18 cellular contexts compared by ENCODE assay signal in the genomic region with DNA sequence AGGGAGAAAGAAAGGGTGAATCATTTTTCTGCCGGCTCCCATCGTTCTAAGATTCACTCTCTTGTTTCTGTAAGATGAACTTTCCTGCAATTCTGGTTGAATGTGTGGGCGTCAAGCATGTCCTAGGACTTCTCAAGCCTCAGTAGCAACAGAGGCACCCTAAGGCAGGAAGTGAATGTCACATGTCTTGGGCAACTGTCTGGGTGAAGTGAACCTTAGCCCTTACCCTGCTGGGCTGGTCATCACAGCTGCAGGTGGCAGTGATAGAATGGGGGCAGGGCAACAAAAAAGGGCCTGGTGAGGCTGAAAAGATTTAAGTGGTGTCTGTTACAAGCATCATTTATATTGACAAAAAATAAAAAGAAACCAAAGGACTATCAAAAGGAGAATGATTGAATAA.
"Had no signal": no experiment of that assay in that cellular context is flagged by ENCODE, and none has a peak within 500 bp of the region (broad histone marks: within the 10 kb centered on the region; RNA-seq: fewer than 3 reads in every experiment).

No MANE protein-coding gene starts in this region.

- H3K36me3 ChIP-seq: ovary, tibial artery, uterus had no signal

- H3K4me3 ChIP-seq: ovary, tibial artery, uterus had no signal

- H3K27me3 ChIP-seq: ovary, tibial artery, uterus had no signal

- H3K27ac ChIP-seq: foreskin keratinocyte, ovary, tibial artery, uterus had no signal

- H3K9me3 ChIP-seq: ovary, tibial artery, uterus had no signal

- ATAC-seq: foreskin keratinocyte had no signal

- DNase-seq: activated CD4-positive, alpha-beta memory T cell treated with anti-CD3 and anti-CD28 coated beads for 36 hours; activated CD4-positive, alpha-beta T cell treated with anti-CD3 and anti-CD28 coated beads for 1 hour; activated naive CD4-positive, alpha-beta T cell treated with anti-CD3 and anti-CD28 coated beads, Interleukin-2, amount 10 ng/mL, durations not matched to agents 7 days and 5 days; activated T-cell treated with anti-CD3 and anti-CD28 coated beads, Interleukin-2, amount 50 U/mL, for 24 hours; effector memory CD4-positive, alpha-beta T cell; foreskin keratinocyte; glutamatergic neuron; hypothalamus; kidney; nephron progenitor cell; ovary; retina; stimulated activated CD4-positive, alpha-beta T cell treated with anti-CD3 and anti-CD28 coated beads, Interleukin-2, amount 100 ng/mL, for 48 hours; T1000; tibial artery; uterus had no signal

- H3K4me1 ChIP-seq: foreskin keratinocyte, tibial artery, uterus had no signal

- FAIRE-seq: astrocyte, bronchial epithelial cell had no signal
